Comparison of ENCODE assay signal across 9 cellular contexts in genomic region chr6:72553531-72554202, GRCh38.
A peak's percentile ranks its signal among the peaks of the same experiment; 100 is the strongest.
DNase-seq lines count a peak whose midpoint lies in the region; ATAC-seq lines count a peak whose summit lies in the region.
"Had no signal": no experiment of that assay in that cellular context is flagged by ENCODE, and none has a peak within 500 bp of the region (broad histone marks: within the 10 kb centered on the region; RNA-seq: fewer than 3 reads in every experiment).

No MANE protein-coding gene starts in this region.

- H3K27ac Mint-ChIP-seq in activated T-cell treated with anti-CD3 and anti-CD28 coated beads, Interleukin-2, amount 50 U/mL, for 72 hours, result no peak overlapping the region
- H3K27ac Mint-ChIP-seq in stimulated activated effector memory CD8-positive, alpha-beta T cell treated with anti-CD3 and anti-CD28 coated beads, Interleukin-12 subunit alpha, Interleukin-12 subunit beta, amount 100 ng/mL, for 72 hours, result no peak overlapping the region

- H3K36me3 Mint-ChIP-seq in activated T-cell treated with anti-CD3 and anti-CD28 coated beads, Interleukin-2, amount 50 U/mL, for 72 hours (ENCODE audit: insufficient read depth in 2 of 2), result no peaks in the 10 kb centered on the region
- H3K36me3 Mint-ChIP-seq in stimulated activated effector memory CD8-positive, alpha-beta T cell treated with anti-CD3 and anti-CD28 coated beads, Interleukin-12 subunit alpha, Interleukin-12 subunit beta, amount 100 ng/mL, for 72 hours, result no peaks in the 10 kb centered on the region

- H3K27me3 Mint-ChIP-seq in activated T-cell treated with anti-CD3 and anti-CD28 coated beads, Interleukin-2, amount 50 U/mL, for 72 hours (ENCODE audit: low read depth), result peaks cover 10% of the 10 kb centered on the region

- peak; percentile 58 to 63 for ATAC-seq in activated T-cell treated with anti-CD3 and anti-CD28 coated beads, Interleukin-2, amount 50 U/mL, for 72 hours (replicated peaks in 1 of 2)
- peak; percentile 79 for ATAC-seq in esophagus mucosa
- peak; percentile 52 for ATAC-seq in stimulated activated effector memory CD8-positive, alpha-beta T cell treated with anti-CD3 and anti-CD28 coated beads, Interleukin-12 subunit alpha, Interleukin-12 subunit beta, amount 100 ng/mL, for 72 hours

- peaks cover 16% of the 10 kb centered on the region for H3K4me1 Mint-ChIP-seq in activated T-cell treated with anti-CD3 and anti-CD28 coated beads, Interleukin-2, amount 50 U/mL, for 72 hours (ENCODE audit: low read depth)
- no peaks in the 10 kb centered on the region for H3K4me1 Mint-ChIP-seq in stimulated activated effector memory CD8-positive, alpha-beta T cell treated with anti-CD3 and anti-CD28 coated beads, Interleukin-12 subunit alpha, Interleukin-12 subunit beta, amount 100 ng/mL, for 72 hours

- H3K9me3 Mint-ChIP-seq in activated T-cell treated with anti-CD3 and anti-CD28 coated beads, Interleukin-2, amount 50 U/mL, for 72 hours, result no peaks in the 10 kb centered on the region
- H3K9me3 Mint-ChIP-seq in stimulated activated effector memory CD8-positive, alpha-beta T cell treated with anti-CD3 and anti-CD28 coated beads, Interleukin-12 subunit alpha, Interleukin-12 subunit beta, amount 100 ng/mL, for 72 hours, result no peaks in the 10 kb centered on the region

- H3K4me3 Mint-ChIP-seq in activated T-cell treated with anti-CD3 and anti-CD28 coated beads, Interleukin-2, amount 50 U/mL, for 72 hours, result no peak overlapping the region
- no peak overlapping the region for H3K4me3 Mint-ChIP-seq in stimulated activated effector memory CD8-positive, alpha-beta T cell treated with anti-CD3 and anti-CD28 coated beads, Interleukin-12 subunit alpha, Interleukin-12 subunit beta, amount 100 ng/mL, for 72 hours

- DNase-seq in activated T-cell treated with anti-CD3 and anti-CD28 coated beads, Interleukin-2, amount 50 U/mL, for 72 hours, result no peak
- no peak for DNase-seq in activated T-cell treated with anti-CD3 and anti-CD28 coated beads, Interleukin-2, amount 50 U/mL, for 48 hours
- DNase-seq in NCI-H748 treated with DMSO at 0.1 percent for 48 hours (lab: John Stamatoyannopoulos, UW), result peak; percentile 60
- DNase-seq in stimulated activated effector memory CD8-positive, alpha-beta T cell treated with anti-CD3 and anti-CD28 coated beads, Interleukin-12 subunit alpha, Interleukin-12 subunit beta, amount 100 ng/mL, for 72 hours (ENCODE audit: low spot score in 2 of 2), result no peak
- DNase-seq in stimulated activated CD8-positive, alpha-beta memory T cell treated with anti-CD3 and anti-CD28 coated beads, Interleukin-4, amount 100 ng/mL, for 48 hours, result no peak
- no peak for DNase-seq in activated CD4-positive, alpha-beta T cell treated with anti-CD3 and anti-CD28 coated beads, Interleukin-2, amount 50 U/mL, for 1 hour
- no peak for DNase-seq in NCI-H524 treated with DMSO at 0.1 percent for 48 hours (lab: John Stamatoyannopoulos, UW)
- DNase-seq: NCI-H1048 had no signal
